In the genomic region with DNA sequence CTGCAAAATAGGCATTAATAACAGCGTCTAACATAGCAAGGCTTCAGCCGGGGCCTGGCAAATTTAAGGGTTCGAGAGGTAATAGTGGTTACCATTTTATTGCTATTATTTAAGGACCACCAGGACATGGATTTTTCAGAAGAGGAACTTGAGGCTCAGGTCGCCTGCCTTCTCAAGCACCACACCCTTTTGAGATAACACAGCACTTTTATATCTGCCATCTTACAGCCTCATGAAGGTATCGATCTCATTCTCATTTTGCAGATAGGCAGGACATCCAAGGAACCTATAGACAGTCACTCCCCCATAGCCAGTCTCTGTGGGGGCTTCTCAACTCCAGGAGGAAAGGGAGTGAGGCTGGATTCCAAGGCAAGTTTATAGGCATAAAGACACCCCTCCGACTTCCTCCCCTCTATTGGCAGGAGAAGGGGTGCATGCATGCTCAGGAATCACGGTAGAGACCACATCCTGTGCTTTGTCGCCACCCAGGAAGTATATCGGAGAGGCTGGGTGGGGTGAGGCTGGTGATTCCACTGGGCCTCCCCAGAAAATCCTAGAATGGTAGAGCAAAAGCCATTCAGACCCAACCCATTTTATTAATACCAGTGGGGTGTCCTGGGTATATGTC, we compare ENCODE assay signal across 9 cellular contexts. TPM values are rescaled to one million over a fixed set of nuclear protein-coding genes. Genes with fewer than 3 reads are reported as not detected.
DNase-seq lines count a peak whose midpoint lies in the region; ATAC-seq and TF ChIP-seq lines count a peak whose summit lies in the region.
"Had no signal": no experiment of that assay in that cellular context is flagged by ENCODE, and none has a peak within 500 bp of the region (broad histone marks: within the 10 kb centered on the region; RNA-seq: fewer than 3 reads in every experiment).

No MANE protein-coding gene starts in this region.

- H3K36me3 Mint-ChIP-seq in activated T-helper 17 cell treated with anti-CD3 and anti-CD28 coated beads, Interleukin-2, amount 50 U/mL, for 72 hours (ENCODE audit: low read depth) = peaks cover 74% of the 10 kb centered on the region
- peaks cover 5% of the 10 kb centered on the region for H3K36me3 Mint-ChIP-seq in endothelial cell (ENCODE audit: low read depth, unreplicated experiment)

- no peaks in the 10 kb centered on the region for H3K27me3 Mint-ChIP-seq in activated T-helper 17 cell treated with anti-CD3 and anti-CD28 coated beads, Interleukin-2, amount 50 U/mL, for 72 hours
- peaks cover 2% of the 10 kb centered on the region for H3K27me3 Mint-ChIP-seq in endothelial cell (ENCODE audit: unreplicated experiment)

- no peak for TF ChIP-seq POLR2A in right lobe of liver (IDR thresholded peaks at IDR 0.05)

- no peak for TF ChIP-seq EP300 in SK-N-SH (IDR thresholded peaks at IDR 0.05; ENCODE audit: borderline replicate concordance in 1 of 2, low read depth in 1 of 2, low read length in 1 of 2)

- no peak for TF ChIP-seq RAD21 in SK-N-SH (IDR thresholded peaks at IDR 0.05; ENCODE audit: low read length)

- H4K20me1 ChIP-seq in SK-N-SH (ENCODE audit: insufficient read depth) = peaks cover 6% of the 10 kb centered on the region; the same call in 1 of the 2 replicates

- peak overlapping the region; percentile 98 for H3K4me2 ChIP-seq in SK-N-SH
- H3K4me2 ChIP-seq: A549 had no signal

- ATAC-seq in SK-N-SH treated with all-trans-retinoic acid at 6 μM for 48 hours = no peak
- peak; percentile 17 for ATAC-seq in activated T-helper 17 cell treated with anti-CD3 and anti-CD28 coated beads, Interleukin-2, amount 50 U/mL, for 72 hours (replicated peaks)
- no peak for ATAC-seq in right lobe of liver
- no peak for ATAC-seq in thoracic aorta (ENCODE audit: insufficient number of reproducible peaks, low FRiP score, low read depth)
- ATAC-seq: A549 had no signal

- H3K9me3 ChIP-seq in SK-N-SH = no peaks in the 10 kb centered on the region
- H3K9me3 ChIP-seq in right lobe of liver = no peaks in the 10 kb centered on the region
- H3K9me3 ChIP-seq in thoracic aorta = no peaks in the 10 kb centered on the region
- H3K9me3 ChIP-seq: A549 had no signal

- H3K9ac ChIP-seq in SK-N-SH = no peak overlapping the region

- H3F3A ChIP-seq in SK-N-SH (replicated peaks; ENCODE audit: insufficient read depth) = no peaks in the 10 kb centered on the region

- H3K27ac ChIP-seq in SK-N-SH (ENCODE audit: low read depth in 2 of 2, low read length in 1 of 2) (peak overlapping the region in 1 of 2 experiments; percentile 73; a peak in 1 of 4 replicates), right lobe of liver (peak overlapping the region; percentile 71 to 84 (median 76)), thoracic aorta (peak overlapping the region; percentile 82 to 92)
- H3K27ac ChIP-seq: A549 had no signal

- peak overlapping the region; percentile 96 for H3K27ac Mint-ChIP-seq in activated T-helper 17 cell treated with anti-CD3 and anti-CD28 coated beads, Interleukin-2, amount 50 U/mL, for 72 hours
- H3K27ac Mint-ChIP-seq in endothelial cell (ENCODE audit: unreplicated experiment) = no peak overlapping the region

- H3K36me3 ChIP-seq in SK-N-SH (replicated peaks in 1 of 2; ENCODE audit: control insufficient read depth in 1 of 2, insufficient read depth in 2 of 2, low read length in 1 of 2) = no peaks in the 10 kb centered on the region
- H3K36me3 ChIP-seq in right lobe of liver = peaks cover 0 to 5% (median 0%) of the 10 kb centered on the region in 4 donors
- no peaks in the 10 kb centered on the region for H3K36me3 ChIP-seq in thoracic aorta

- H3K27me3 ChIP-seq in SK-N-SH (ENCODE audit: insufficient read depth) = no peaks in the 10 kb centered on the region
- H3K27me3 ChIP-seq in right lobe of liver = no peaks in the 10 kb centered on the region
- H3K27me3 ChIP-seq in thoracic aorta (replicated peaks; ENCODE audit: insufficient read depth) = no peaks in the 10 kb centered on the region

- peak overlapping the region; percentile 91 for H3K4me3 Mint-ChIP-seq in activated T-helper 17 cell treated with anti-CD3 and anti-CD28 coated beads, Interleukin-2, amount 50 U/mL, for 72 hours
- no peak overlapping the region for H3K4me3 Mint-ChIP-seq in endothelial cell (ENCODE audit: unreplicated experiment)

- intact Hi-C loops in right lobe of liver (cut with DNase I) = no loop called here

- H3K4me1 ChIP-seq in SK-N-SH (ENCODE audit: control insufficient read depth in 1 of 2, insufficient read depth in 2 of 2, low read depth in 1 of 2, low read length in 1 of 2) (peaks cover 29 to 46% of the 10 kb centered on the region in 2 experiments; a peak in 2 of 4 replicates), right lobe of liver (peaks cover 0 to 65% (median 19%) of the 10 kb centered on the region in 4 donors), thoracic aorta (ENCODE audit: control insufficient read depth in 1 of 2, low read depth in 2 of 2) (peaks cover 48 to 73% of the 10 kb centered on the region in 2 donors)

- DNase-seq in SK-N-SH (no peak), right lobe of liver (no peak), thoracic aorta (ENCODE audit: low spot score) (no peak), endothelial cell (ENCODE audit: low spot score) (no peak), HT-29 (ENCODE audit: low spot score) (no peak)
- DNase-seq in Jurkat, Clone E6-1 (ENCODE audit: low read depth, low spot score) = peak; percentile 81

- H3K4me3 ChIP-seq in SK-N-SH (ENCODE audit: low read depth in 2 of 2, low read length in 1 of 2) = peak overlapping the region in 1 of 2 experiments; percentile 96; a peak in 1 of 4 replicates
- H3K4me3 ChIP-seq in Jurkat, Clone E6-1 (ENCODE audit: low read length) = peak overlapping the region; percentile 80
- peak overlapping the region; percentile 59 to 81 (median 71) for H3K4me3 ChIP-seq in right lobe of liver
- peak overlapping the region; percentile 92 for H3K4me3 ChIP-seq in thoracic aorta
- H3K4me3 ChIP-seq: A549 had no signal

- H3K9me2 ChIP-seq in SK-N-SH = no peaks in the 10 kb centered on the region

- TF ChIP-seq CTCF in SK-N-SH (IDR thresholded peaks at IDR 0.05) (no peak), right lobe of liver (IDR thresholded peaks at IDR 0.05) (no peak), thoracic aorta (IDR thresholded peaks at IDR 0.05) (no peak), endothelial cell (IDR thresholded peaks at IDR 0.05; ENCODE audit: unreplicated experiment) (no peak)

- H3K9me3 Mint-ChIP-seq in activated T-helper 17 cell treated with anti-CD3 and anti-CD28 coated beads, Interleukin-2, amount 50 U/mL, for 72 hours = no peaks in the 10 kb centered on the region
- no peaks in the 10 kb centered on the region for H3K9me3 Mint-ChIP-seq in endothelial cell (ENCODE audit: unreplicated experiment)

- WGBS in SK-N-SH (ENCODE audit: low lambda C conversion rate) = 78% methylated on average over 9 of the region's 9 CpGs
- 39% methylated on average over 9 of the region's 9 CpGs for WGBS in right lobe of liver (ENCODE audit: insufficient coverage, low coverage, low lambda C conversion rate, missing lambda C conversion rate)

- no peak overlapping the region for H2AFZ ChIP-seq in SK-N-SH (ENCODE audit: low read depth)

- H3K4me1 Mint-ChIP-seq in activated T-helper 17 cell treated with anti-CD3 and anti-CD28 coated beads, Interleukin-2, amount 50 U/mL, for 72 hours = peaks cover 37% of the 10 kb centered on the region
- H3K4me1 Mint-ChIP-seq in endothelial cell (ENCODE audit: unreplicated experiment) = peaks cover 49% of the 10 kb centered on the region

- CTCF ChIA-PET in SK-N-SH (lab: Yijun Ruan, JAX) = interaction anchor here (0.7 to 4.7 kb wide), 9 partner anchors 9 to 161 kb away, joined by 3 to 24 read pairs (median 5); no protein-coding TSS in a partner anchor

- POLR2A ChIA-PET in SK-N-SH (lab: Yijun Ruan, JAX) = no interaction called here

- peaks cover 59% of the 10 kb centered on the region for H3K79me2 ChIP-seq in SK-N-SH (ENCODE audit: insufficient read depth)

TF ChIP-seq in SK-N-SH, 30 proteins besides CTCF, POLR2A, EP300 and RAD21 (continues in another document):
- no peak for TF ChIP-seq GABPA (IDR thresholded peaks at IDR 0.05; ENCODE audit: low read depth)
- TF ChIP-seq POLR2AphosphoS5 (IDR thresholded peaks at IDR 0.05; ENCODE audit: low read depth, low read length) = no peak
- no peak for TF ChIP-seq YY1 (IDR thresholded peaks at IDR 0.05; ENCODE audit: low read depth)
- no peak for TF ChIP-seq RXRA (IDR thresholded peaks at IDR 0.05; ENCODE audit: borderline replicate concordance, low read depth)
- TF ChIP-seq NRF1 (IDR thresholded peaks at IDR 0.05; ENCODE audit: low read depth, low read length) = no peak
- TF ChIP-seq CHD2 (IDR thresholded peaks at IDR 0.05; ENCODE audit: low read length, partially characterized antibody) = no peak
- TF ChIP-seq JUND (IDR thresholded peaks at IDR 0.05) = no peak
- TF ChIP-seq EZH2phosphoT487 (IDR thresholded peaks at IDR 0.05; ENCODE audit: borderline replicate concordance, low read depth) = no peak

TF ChIP-seq in SK-N-SH treated with all-trans-retinoic acid at 6 μM for 48 hours, 23 proteins besides CTCF, POLR2A, EP300 and RAD21:
- TF ChIP-seq, protein P1, sequence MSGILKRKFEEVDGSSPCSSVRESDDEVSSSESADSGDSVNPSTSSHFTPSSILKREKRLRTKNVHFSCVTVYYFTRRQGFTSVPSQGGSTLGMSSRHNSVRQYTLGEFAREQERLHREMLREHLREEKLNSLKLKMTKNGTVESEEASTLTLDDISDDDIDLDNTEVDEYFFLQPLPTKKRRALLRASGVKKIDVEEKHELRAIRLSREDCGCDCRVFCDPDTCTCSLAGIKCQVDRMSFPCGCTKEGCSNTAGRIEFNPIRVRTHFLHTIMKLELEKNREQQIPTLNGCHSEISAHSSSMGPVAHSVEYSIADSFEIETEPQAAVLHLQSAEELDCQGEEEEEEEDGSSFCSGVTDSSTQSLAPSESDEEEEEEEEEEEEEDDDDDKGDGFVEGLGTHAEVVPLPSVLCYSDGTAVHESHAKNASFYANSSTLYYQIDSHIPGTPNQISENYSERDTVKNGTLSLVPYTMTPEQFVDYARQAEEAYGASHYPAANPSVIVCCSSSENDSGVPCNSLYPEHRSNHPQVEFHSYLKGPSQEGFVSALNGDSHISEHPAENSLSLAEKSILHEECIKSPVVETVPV (CRISPR knock-in tag; IDR thresholded peaks at IDR 0.05) = no peak
- TF ChIP-seq ISL1 (CRISPR knock-in tag; IDR thresholded peaks at IDR 0.05) (no peak), ZC3H10 (CRISPR knock-in tag; IDR thresholded peaks at IDR 0.05) (no peak), ARNTL (CRISPR knock-in tag; IDR thresholded peaks at IDR 0.05; ENCODE audit: borderline replicate concordance, low read depth) (no peak)

RNA-seq across cellular contexts. Expression of a gene that starts 2.3 kb away (rescaled TPM):
- polyA plus RNA-seq in SK-N-SH (2012; rRNA removed) = 87.5 and 101 TPM in 2 replicates
- 81.3 and 90.1 TPM in 2 replicates for polyA plus RNA-seq in SK-N-SH (2012; cell fraction: cytosol; rRNA removed)
- polyA plus RNA-seq in SK-N-SH (2012; cell fraction: nucleus; rRNA removed) = 83.3 and 89.2 TPM in 2 replicates
- polyA plus RNA-seq in Jurkat, Clone E6-1 (2012; ENCODE audit: insufficient read depth, insufficient read length) = 276 TPM
- total RNA-seq in activated T-helper 17 cell treated with anti-CD3 and anti-CD28 coated beads, Interleukin-2, amount 50 U/mL, for 72 hours = 100 to 1,000 TPM; 432 to 559 TPM
- 100 to 1,000 TPM; 143 to 236 (median 165) TPM for total RNA-seq in right lobe of liver
- 100 to 1,000 TPM; 207 to 349 TPM for total RNA-seq in thoracic aorta
- total RNA-seq in endothelial cell (ENCODE audit: unreplicated experiment) = 224 TPM
- total RNA-seq in HT-29 (2014; rRNA removed; shearing (Covaris generic)) = 3.6 and 5.3 TPM in 2 replicates

Comparison
In these comparisons a context has a peak if more than half of its experiments do, and no peak if none do; other contexts are left out.
1. RNA of a gene that starts 2.3 kb away (total RNA-seq): 432 to 559 TPM in activated T-helper 17 cell treated with anti-CD3 and anti-CD28 coated beads, Interleukin-2, amount 50 U/mL, for 72 hours, 207 to 349 TPM in thoracic aorta, 224 TPM in endothelial cell (single experiment) and 143 to 236 TPM in right lobe of liver; 3.6 to 5.3 TPM in HT-29; every median in the first group is over 10 times any median in the second.